7 cellular contexts compared by ENCODE assay signal in genomic region chr9:130446111-130446861, GRCh38. TPM values are rescaled to one million over a fixed set of nuclear protein-coding genes. Genes with fewer than 3 reads are reported as not detected.
DNase-seq lines count a peak whose midpoint lies in the region; ATAC-seq and TF ChIP-seq lines count a peak whose summit lies in the region.

No MANE protein-coding gene starts in this region.

- ATAC-seq in GM18868 (IDR thresholded peaks at IDR 0.05; ENCODE audit: unreplicated experiment) (no peak), GM18520 (IDR thresholded peaks at IDR 0.05; ENCODE audit: unreplicated experiment) (no peak)

- peak overlapping the region; percentile 89 for H3K4me2 ChIP-seq in neural progenitor cell

- peaks cover 26% of the 10 kb centered on the region for H3K27me3 Mint-ChIP-seq in neural progenitor cell (ENCODE audit: insufficient read depth, low read depth)

- H3K79me2 ChIP-seq in neural progenitor cell (ENCODE audit: low read depth): peaks cover 7% of the 10 kb centered on the region

- peaks cover 30% of the 10 kb centered on the region for H3K27me3 ChIP-seq in neural progenitor cell

- H3K9ac ChIP-seq in neural progenitor cell: no peak overlapping the region

- peaks cover 3% of the 10 kb centered on the region for H3K9me3 ChIP-seq in neural progenitor cell (ENCODE audit: low read depth)

- TF ChIP-seq CTCF in fibroblast of villous mesenchyme (IDR thresholded peaks at IDR 0.05; ENCODE audit: insufficient read depth, low read depth, low read length) (no peak), neural progenitor cell (IDR thresholded peaks at IDR 0.05) (no peak)

- peak overlapping the region; percentile 85 for H3K4me3 Mint-ChIP-seq in neural progenitor cell

- H3K4me1 Mint-ChIP-seq in neural progenitor cell: peaks cover 48% of the 10 kb centered on the region

- peak overlapping the region; percentile 70 for H3K4me3 ChIP-seq in fibroblast of villous mesenchyme (ENCODE audit: low read depth, low read length)
- peak overlapping the region; percentile 57 for H3K4me3 ChIP-seq in neural progenitor cell

- H3K27ac ChIP-seq in neural progenitor cell: no peak overlapping the region

- H3K27ac Mint-ChIP-seq in neural progenitor cell: no peak overlapping the region

- H4K20me1 ChIP-seq in neural progenitor cell (ENCODE audit: low read depth): peaks cover 16% of the 10 kb centered on the region

- peak; percentile 79 for DNase-seq in HCEC 1CT
- DNase-seq in SW480 (ENCODE audit: low spot score): peak; percentile 17
- peak; percentile 91 for DNase-seq in fibroblast of villous mesenchyme (ENCODE audit: low read depth)
- peak; percentile 64 for DNase-seq in neural progenitor cell (ENCODE audit: low spot score)
- DNase-seq in activated CD4-positive, alpha-beta T cell treated with anti-CD3 and anti-CD28 coated beads, Interleukin-2, amount 50 U/mL, for 1 hour: no peak

- peak overlapping the region; percentile 28 for H2AFZ ChIP-seq in neural progenitor cell (replicated peaks)

- peaks cover 28% of the 10 kb centered on the region for H3K4me1 ChIP-seq in neural progenitor cell

- peaks cover 1% of the 10 kb centered on the region for H3K36me3 Mint-ChIP-seq in neural progenitor cell

- peaks cover 8% of the 10 kb centered on the region for H3K9me3 Mint-ChIP-seq in neural progenitor cell

- H3F3A ChIP-seq in neural progenitor cell (ENCODE audit: low read depth): peaks cover 43% of the 10 kb centered on the region

- no peaks in the 10 kb centered on the region for H3K36me3 ChIP-seq in neural progenitor cell

RNA-seq across cellular contexts. Expression of gene ASS1, which starts 1.5 kb away (rescaled TPM):
- 88.3 and 230 TPM in 2 replicates for total RNA-seq in fibroblast of villous mesenchyme
- 22.5 and 28.9 TPM in 2 replicates for total RNA-seq in neural progenitor cell (ENCODE audit: low replicate concordance)
